ENCODE assay signal across 10 cellular contexts in genomic region chr1:207316622-207317510, GRCh38. TPM values are rescaled to one million over a fixed set of nuclear protein-coding genes. Genes with fewer than 3 reads are reported as not detected.
DNase-seq lines count a peak whose midpoint lies in the region; ATAC-seq, FAIRE-seq and TF ChIP-seq lines count a peak whose summit lies in the region.
"Had no signal": no experiment of that assay in that cellular context is flagged by ENCODE, and none has a peak within 500 bp of the region (broad histone marks: within the 10 kb centered on the region; RNA-seq: fewer than 3 reads in every experiment).

No MANE protein-coding gene starts in this region.

- no peak for ATAC-seq in K562

- no peak overlapping the region for H4K8ac ChIP-seq in mesenchymal stem cell (ENCODE audit: low read length)

- H4K91ac ChIP-seq in mesenchymal stem cell (ENCODE audit: low read length) = no peak overlapping the region

- no peak overlapping the region for H2BK15ac ChIP-seq in mesenchymal stem cell (ENCODE audit: low read depth, poor library complexity, severe bottlenecking)

- TF ChIP-seq CTCF in K562 (IDR thresholded peaks at IDR 0.05 in 2 of 3, conservative IDR thresholded peaks at IDR 0.05 in 1 of 3; ENCODE audit: insufficient read depth in 2 of 3, low read depth in 1 of 3, low read length in 3 of 3) (no peak), osteoblast (IDR thresholded peaks at IDR 0.05; ENCODE audit: extremely low read depth, low read depth, low read length) (no peak)

- H3K9ac ChIP-seq in BLaER1 (no peak overlapping the region), K562 (ENCODE audit: insufficient read depth in 1 of 2, low read depth in 2 of 2, low read length in 2 of 2) (peak overlapping the region; percentile 62 to 63; a peak in 3 of 4 replicates), mesenchymal stem cell (ENCODE audit: low read length) (no peak overlapping the region)

- H3K36me3 ChIP-seq in BLaER1 = no peaks in the 10 kb centered on the region
- no peaks in the 10 kb centered on the region for H3K36me3 ChIP-seq in K562 (ENCODE audit: control insufficient read depth, insufficient read depth, low read length)
- H3K36me3 ChIP-seq in mesenchymal stem cell (ENCODE audit: control insufficient read depth in 1 of 2, insufficient read depth in 2 of 2, low read depth in 1 of 2, low read length in 2 of 2) = no peaks in the 10 kb centered on the region
- H3K36me3 ChIP-seq in osteoblast (ENCODE audit: insufficient read depth, low read length) = no peaks in the 10 kb centered on the region

- no peak overlapping the region for H2BK12ac ChIP-seq in mesenchymal stem cell (ENCODE audit: low read length in 2 of 2)

- H2BK5ac ChIP-seq in mesenchymal stem cell (ENCODE audit: low read depth, low read length, poor library complexity, severe bottlenecking) = no peak overlapping the region

- intact Hi-C loops in K562 (cut with micrococcal nuclease) = no loop called here
- intact Hi-C loops in activated CD4-positive, alpha-beta T cell treated with anti-CD3 and anti-CD28 coated beads, Interleukin-2, amount 10 ng/mL, durations not matched to agents 24 days and 14 days (cut with micrococcal nuclease) = no loop called here

- no TSS peak for BruUV-seq in K562 (replicated peaks; lab: Mats Ljungman, UMichigan)

- H2BK120ac ChIP-seq in mesenchymal stem cell (ENCODE audit: low read depth, low read length) = no peak overlapping the region

- peak; percentile 80 for DNase-seq in LoVo (ENCODE audit: low spot score)
- DNase-seq in K562 (ENCODE audit: extremely low read depth in 1 of 4, low spot score in 3 of 4) = peak in 1 of 4 experiments; percentile 65
- DNase-seq in mesenchymal stem cell = peak; percentile 36
- DNase-seq in GM12891 (ENCODE audit: insufficient read length, low spot score) = no peak
- no peak for DNase-seq in osteoblast (ENCODE audit: insufficient read length, low spot score, missing footprints)
- DNase-seq in NCI-H2029 (lab: John Stamatoyannopoulos, UW) = no peak
- DNase-seq in activated CD4-positive, alpha-beta T cell treated with anti-CD3 and anti-CD28 coated beads, Interleukin-2, amount 10 ng/mL, durations not matched to agents 24 days and 14 days = no peak
- DNase-seq: activated effector memory CD4-positive, alpha-beta T cell treated with Interleukin-2 at 50 U/mL for 16 hours; NCI-H1436 had no signal

- H2AK5ac ChIP-seq in mesenchymal stem cell (ENCODE audit: low read length, severe bottlenecking) = no peak overlapping the region

- peak; percentile 80 for TF ChIP-seq EP300 in K562 (IDR thresholded peaks at IDR 0.05; ENCODE audit: low read length)

- no peak overlapping the region for H3K23ac ChIP-seq in mesenchymal stem cell (ENCODE audit: low read length in 2 of 2)

- no peak overlapping the region for H3K14ac ChIP-seq in mesenchymal stem cell (ENCODE audit: low read length in 2 of 2)

- H3K27me3 Mint-ChIP-seq in activated CD4-positive, alpha-beta T cell treated with anti-CD3 and anti-CD28 coated beads, Interleukin-2, amount 10 ng/mL, durations not matched to agents 24 days and 14 days = peaks cover 5% of the 10 kb centered on the region

- H3K4ac ChIP-seq in mesenchymal stem cell (ENCODE audit: low read depth in 1 of 2, low read length in 2 of 2) = no peak overlapping the region

- FAIRE-seq in K562 (lab: Jason Lieb, UNC) (peak; percentile 68), GM12891 (lab: Jason Lieb, UNC) (no peak)

- in situ Hi-C loops in K562 (cut with MboI) = no loop called here

- H2AFZ ChIP-seq in K562 (ENCODE audit: low read depth, low read length) = peak overlapping the region; percentile 71
- no peak overlapping the region for H2AFZ ChIP-seq in mesenchymal stem cell (ENCODE audit: low read depth, low read length)
- no peak overlapping the region for H2AFZ ChIP-seq in osteoblast (ENCODE audit: low read length)

- TF ChIP-seq RAD21 in K562 (CRISPR knock-in tag; conservative IDR thresholded peaks at IDR 0.05 in 1 of 2, IDR thresholded peaks at IDR 0.05 in 1 of 2) = peak in 1 of 2 experiments; percentile 1; a peak in 2 of 4 replicates

- WGBS in K562 (ENCODE audit: insufficient coverage, low coverage, missing lambda C conversion rate) = 7% methylated on average over 6 of the region's 6 CpGs
- WGBS in mesenchymal stem cell = 0% methylated on average over 1 of the region's 6 CpGs

- no peaks in the 10 kb centered on the region for H3K9me3 ChIP-seq in BLaER1
- H3K9me3 ChIP-seq in K562 (replicated peaks; ENCODE audit: control insufficient read depth, insufficient read depth, low read depth, low read length) = no peaks in the 10 kb centered on the region
- H3K9me3 ChIP-seq in mesenchymal stem cell (ENCODE audit: control insufficient read depth, low read length) = no peaks in the 10 kb centered on the region
- H3K9me3 ChIP-seq in osteoblast (ENCODE audit: low read depth, low read length) = no peaks in the 10 kb centered on the region

- H3K4me3 ChIP-seq in BLaER1 = no peak overlapping the region
- no peak overlapping the region for H3K4me3 ChIP-seq in K562
- H3K4me3 ChIP-seq in mesenchymal stem cell (ENCODE audit: insufficient read depth in 1 of 2, low read depth in 1 of 2, low read length in 2 of 2) = no peak overlapping the region
- no peak overlapping the region for H3K4me3 ChIP-seq in osteoblast (ENCODE audit: insufficient read depth, low read length)

- H3K79me2 ChIP-seq in K562 (ENCODE audit: control insufficient read depth, insufficient read depth, low read length) = peaks cover 4% of the 10 kb centered on the region
- no peaks in the 10 kb centered on the region for H3K79me2 ChIP-seq in osteoblast (ENCODE audit: insufficient read depth, low read length)

- H3K4me2 ChIP-seq in BLaER1 (peak overlapping the region; percentile 4; the same call in 1 of the 2 replicates), K562 (ENCODE audit: insufficient read depth, low read length) (peak overlapping the region; percentile 50), mesenchymal stem cell (ENCODE audit: low read length, poor library complexity, severe bottlenecking) (no peak overlapping the region), osteoblast (ENCODE audit: insufficient read depth, low read length) (no peak overlapping the region)

- H3K4me3 Mint-ChIP-seq in activated CD4-positive, alpha-beta T cell treated with anti-CD3 and anti-CD28 coated beads, Interleukin-2, amount 10 ng/mL, durations not matched to agents 24 days and 14 days = no peak overlapping the region

- H3K18ac ChIP-seq in mesenchymal stem cell (ENCODE audit: low read depth in 1 of 2, low read length in 2 of 2) = no peak overlapping the region

- no peaks in the 10 kb centered on the region for H4K20me1 ChIP-seq in BLaER1
- no peaks in the 10 kb centered on the region for H4K20me1 ChIP-seq in K562 (replicated peaks; ENCODE audit: control insufficient read depth, insufficient read depth, low read length)
- H4K20me1 ChIP-seq in osteoblast (ENCODE audit: insufficient read depth, low read length) = no peaks in the 10 kb centered on the region

- H3K27ac Mint-ChIP-seq in activated CD4-positive, alpha-beta T cell treated with anti-CD3 and anti-CD28 coated beads, Interleukin-2, amount 10 ng/mL, durations not matched to agents 24 days and 14 days = no peak overlapping the region

- H3K27me3 ChIP-seq in BLaER1 = no peaks in the 10 kb centered on the region
- no peaks in the 10 kb centered on the region for H3K27me3 ChIP-seq in K562 (ENCODE audit: control insufficient read depth in 2 of 2, insufficient read depth in 2 of 2, low read length in 2 of 2)
- no peaks in the 10 kb centered on the region for H3K27me3 ChIP-seq in mesenchymal stem cell (ENCODE audit: control insufficient read depth in 1 of 2, insufficient read depth in 1 of 2, low read length in 2 of 2)
- peaks cover 3% of the 10 kb centered on the region for H3K27me3 ChIP-seq in osteoblast (ENCODE audit: insufficient read depth, low read length)

- H3K9me3 Mint-ChIP-seq in activated CD4-positive, alpha-beta T cell treated with anti-CD3 and anti-CD28 coated beads, Interleukin-2, amount 10 ng/mL, durations not matched to agents 24 days and 14 days = peaks cover 7% of the 10 kb centered on the region

- H3K27ac ChIP-seq in BLaER1 (no peak overlapping the region), K562 (ENCODE audit: extremely low read depth, low read depth, low read length) (peak overlapping the region; percentile 66), mesenchymal stem cell (ENCODE audit: low read length, poor library complexity, severe bottlenecking) (no peak overlapping the region), osteoblast (ENCODE audit: low read depth, low read length) (no peak overlapping the region)

- H3K4me1 ChIP-seq in BLaER1 = peaks cover 16% of the 10 kb centered on the region; the same call in 1 of the 2 replicates
- H3K4me1 ChIP-seq in K562 (replicated peaks in 1 of 2; ENCODE audit: control insufficient read depth in 2 of 2, insufficient read depth in 2 of 2, low read length in 2 of 2) = peaks cover 32 to 49% of the 10 kb centered on the region in 2 experiments
- no peaks in the 10 kb centered on the region for H3K4me1 ChIP-seq in mesenchymal stem cell (ENCODE audit: control insufficient read depth, insufficient read depth, low read depth, low read length)
- peaks cover 5% of the 10 kb centered on the region for H3K4me1 ChIP-seq in osteoblast (ENCODE audit: insufficient read depth, low read length)

- no peak for TF ChIP-seq POLR2A in K562 (conservative IDR thresholded peaks at IDR 0.05)
- TF ChIP-seq POLR2A in GM12891 (IDR thresholded peaks at IDR 0.05; ENCODE audit: low read depth, low read length) = no peak

- peaks cover 4% of the 10 kb centered on the region for H3K9me1 ChIP-seq in K562 (ENCODE audit: control insufficient read depth, insufficient read depth, low read length)

- H3K36me3 Mint-ChIP-seq in activated CD4-positive, alpha-beta T cell treated with anti-CD3 and anti-CD28 coated beads, Interleukin-2, amount 10 ng/mL, durations not matched to agents 24 days and 14 days (ENCODE audit: low read depth) = peaks cover 2% of the 10 kb centered on the region

- peaks cover 23% of the 10 kb centered on the region for H3K4me1 Mint-ChIP-seq in activated CD4-positive, alpha-beta T cell treated with anti-CD3 and anti-CD28 coated beads, Interleukin-2, amount 10 ng/mL, durations not matched to agents 24 days and 14 days

- CTCF ChIA-PET in K562 (lab: Yijun Ruan, JAX; ENCODE audit: low intra/inter-chr PET ratio) = no interaction called here

- no peaks in the 10 kb centered on the region for H3K79me1 ChIP-seq in mesenchymal stem cell (replicated peaks; ENCODE audit: low read length, poor library complexity, severe bottlenecking)

- POLR2A ChIA-PET in K562 (lab: Yijun Ruan, JAX) = no interaction called here

RNA-seq across cellular contexts. Expression of gene CD55, which starts 4.6 kb away (rescaled TPM):
- total RNA-seq in K562 (2011; cell fraction: chromatin; rRNA removed; ENCODE audit: low replicate concordance) = 122 and 219 TPM in 2 replicates
- total RNA-seq in K562 (2011; cell fraction: nucleolus; rRNA removed) = 126 and 131 TPM in 2 replicates
- 167 and 170 TPM in 2 replicates for total RNA-seq in K562 (2011; cell fraction: nucleoplasm; rRNA removed)
- total RNA-seq in K562 (2014; rRNA removed) = 98.4 and 112 TPM in 2 replicates
- 96.2 and 124 TPM in 2 replicates for total RNA-seq in K562 (2014; rRNA removed; fragmentation: Illumina TruSeq; extraction: Trizol)
- total RNA-seq in K562 (2015; rRNA removed; fragmentation: Illumina TruSeq; extraction: Trizol) = 81.5 and 84.0 TPM in 2 replicates
- total RNA-seq in K562 (2021) = 96.0 and 104 TPM in 2 replicates
- polyA plus RNA-seq in K562 (2011; rRNA removed) = 137 and 150 TPM in 2 replicates
- 53.0 and 98.2 TPM in 2 replicates for polyA plus RNA-seq in K562 (2011; cell fraction: cytosol; rRNA removed)
- 69.4 and 92.8 TPM in 2 replicates for polyA plus RNA-seq in K562 (2011; cell fraction: nucleus; rRNA removed)
- polyA plus RNA-seq in K562 (2012) = 72.7 and 169 TPM in 2 replicates
- 94.8 and 144 TPM in 2 replicates for polyA plus RNA-seq in K562 (2014; fragmentation: Illumina TruSeq; extraction: Trizol)
- polyA plus RNA-seq in K562 (2014; fragmentation: Nextera tagmentation; extraction: Ambion mirVana) = 10 to 100 TPM; 17.7 to 29.4 TPM
- polyA plus RNA-seq in K562 (2014; rRNA removed) = 97.0 and 98.6 TPM in 2 replicates
- polyA minus RNA-seq in K562 (2011; rRNA and poly(A)+ RNA removed) = 180 and 193 TPM in 2 replicates
- 46.6 and 55.4 TPM in 2 replicates for polyA minus RNA-seq in K562 (2011; cell fraction: cytosol; rRNA and poly(A)+ RNA removed)
- 97.5 and 128 TPM in 2 replicates for polyA minus RNA-seq in K562 (2011; cell fraction: nucleus; rRNA and poly(A)+ RNA removed)
- polyA plus RNA-seq in mesenchymal stem cell (2013, experiment 1 of 2) = 11.8 TPM
- polyA plus RNA-seq in mesenchymal stem cell (2013, experiment 2 of 2) = 12.3 TPM
- polyA plus RNA-seq in GM12891 (2012; ENCODE audit: low read depth, missing spikeins) = 5.9 TPM
- total RNA-seq in osteoblast = 5.6 and 9.0 TPM in 2 replicates
- total RNA-seq in activated CD4-positive, alpha-beta T cell treated with anti-CD3 and anti-CD28 coated beads, Interleukin-2, amount 10 ng/mL, durations not matched to agents 24 days and 14 days = 133 and 142 TPM in 2 replicates

Comparison
In these comparisons a context has a peak if more than half of its experiments do, and no peak if none do; other contexts are left out.
1. H3K4me2 ChIP-seq: peak in BLaER1 (single experiment) and K562 (single experiment); none in mesenchymal stem cell (single experiment) and osteoblast (single experiment).
2. H3K9ac ChIP-seq: peak in K562 (2 of 2); none in BLaER1 (single experiment) and mesenchymal stem cell (single experiment).
3. DNase-seq: peak in LoVo (single experiment) and mesenchymal stem cell (single experiment); none in GM12891 (single experiment), osteoblast (single experiment), NCI-H2029 (single experiment) and activated CD4-positive, alpha-beta T cell treated with anti-CD3 and anti-CD28 coated beads, Interleukin-2, amount 10 ng/mL, durations not matched to agents 24 days and 14 days (single experiment).